Comparison of ENCODE assay signal across 16 cellular contexts in genomic region chr12:50678650-50679049, GRCh38.
DNase-seq lines count a peak whose midpoint lies in the region; ATAC-seq and TF ChIP-seq lines count a peak whose summit lies in the region.
"Had no signal": no experiment of that assay in that cellular context is flagged by ENCODE, and none has a peak within 500 bp of the region (broad histone marks: within the 10 kb centered on the region; RNA-seq: fewer than 3 reads in every experiment).

No MANE protein-coding gene starts in this region.

- DNase-seq in G401 (ENCODE audit: low spot score) (peak; percentile 65), adipocyte (ENCODE audit: low read depth) (peak; percentile 24), dorsolateral prefrontal cortex (no peak), osteocyte (ENCODE audit: extremely low spot score, unreplicated experiment) (no peak), hippocampal formation (lab: John Stamatoyannopoulos, UW) (no peak), GM23338 (ENCODE audit: low spot score) (no peak), NCI-H774 (lab: John Stamatoyannopoulos, UW) (no peak)
- DNase-seq: Calu3; CD8-positive, alpha-beta T cell; DMS79 treated with DMSO at 0.1 percent for 48 hours; GM23248; HCEC 1CT had no signal

- no peak overlapping the region for H3K9ac ChIP-seq in adipocyte (ENCODE audit: low read length)
- H3K9ac ChIP-seq: BLaER1 treated with 17β-estradiol and CSF1 and Interleukin-3, amounts not matched to agents 10 nM and 100 nM; GM23248 had no signal

- H2AFZ ChIP-seq in GM23338, result no peak overlapping the region
- H2AFZ ChIP-seq: GM23248 had no signal

- H3K4me3 Mint-ChIP-seq in osteocyte (ENCODE audit: unreplicated experiment) (no peak overlapping the region), GM23338 (no peak overlapping the region)
- H3K4me3 Mint-ChIP-seq: B cell; CD8-positive, alpha-beta T cell; IgD-negative memory B cell had no signal

- no peaks in the 10 kb centered on the region for H3K27me3 ChIP-seq in adipocyte (replicated peaks; ENCODE audit: control insufficient read depth, insufficient read depth, low read length)
- H3K27me3 ChIP-seq in dorsolateral prefrontal cortex, result no peaks in the 10 kb centered on the region
- no peaks in the 10 kb centered on the region for H3K27me3 ChIP-seq in GM23338 (ENCODE audit: insufficient read depth)
- H3K27me3 ChIP-seq: BLaER1 treated with 17β-estradiol and CSF1 and Interleukin-3, amounts not matched to agents 10 nM and 100 nM had no signal

- peaks cover 6% of the 10 kb centered on the region; the same call in 1 of the 2 replicates for H4K20me1 ChIP-seq in GM23338 (replicated peaks; ENCODE audit: insufficient read depth)

- no peak overlapping the region for H3K4me2 ChIP-seq in GM23338
- H3K4me2 ChIP-seq: BLaER1 treated with 17β-estradiol and CSF1 and Interleukin-3, amounts not matched to agents 10 nM and 100 nM had no signal

- H3K4me3 ChIP-seq in adipocyte (ENCODE audit: low read length), result no peak overlapping the region
- no peak overlapping the region for H3K4me3 ChIP-seq in dorsolateral prefrontal cortex
- no peak overlapping the region for H3K4me3 ChIP-seq in GM23338
- H3K4me3 ChIP-seq: BLaER1 treated with 17β-estradiol and CSF1 and Interleukin-3, amounts not matched to agents 10 nM and 100 nM; GM23248 had no signal

- H3K27ac Mint-ChIP-seq in osteocyte (ENCODE audit: unreplicated experiment) (peak overlapping the region; percentile 62), GM23338 (no peak overlapping the region)
- H3K27ac Mint-ChIP-seq: B cell; CD8-positive, alpha-beta T cell; IgD-negative memory B cell had no signal

- H3K9me2 ChIP-seq in GM23338 (ENCODE audit: insufficient read depth), result no peaks in the 10 kb centered on the region; the same call in 1 of the 2 replicates

- peak overlapping the region in 43 of 59 donors; percentile 4 to 76 (median 53) for H3K27ac ChIP-seq in dorsolateral prefrontal cortex
- no peak overlapping the region for H3K27ac ChIP-seq in GM23338 (ENCODE audit: low read depth)
- H3K27ac ChIP-seq: BLaER1 treated with 17β-estradiol and CSF1 and Interleukin-3, amounts not matched to agents 10 nM and 100 nM; GM23248 had no signal

- H3K9me3 Mint-ChIP-seq in osteocyte (ENCODE audit: unreplicated experiment) (no peaks in the 10 kb centered on the region), GM23338 (no peaks in the 10 kb centered on the region)
- H3K9me3 Mint-ChIP-seq: CD8-positive, alpha-beta T cell; IgD-negative memory B cell had no signal

- peaks cover 19% of the 10 kb centered on the region for H3K36me3 ChIP-seq in adipocyte (ENCODE audit: control insufficient read depth, insufficient read depth, low read length, severe bottlenecking)
- H3K36me3 ChIP-seq in GM23338 (ENCODE audit: insufficient read depth), result no peaks in the 10 kb centered on the region; the same call in 1 of the 2 replicates

- H3K4me1 ChIP-seq in adipocyte (ENCODE audit: control insufficient read depth, insufficient read depth, low read length), result no peaks in the 10 kb centered on the region
- H3K4me1 ChIP-seq in GM23338 (ENCODE audit: insufficient read depth), result no peaks in the 10 kb centered on the region
- H3K4me1 ChIP-seq: BLaER1 treated with 17β-estradiol and CSF1 and Interleukin-3, amounts not matched to agents 10 nM and 100 nM had no signal

- peaks cover 30% of the 10 kb centered on the region for H3K36me3 Mint-ChIP-seq in osteocyte (ENCODE audit: unreplicated experiment)
- H3K36me3 Mint-ChIP-seq in GM23338 (ENCODE audit: low read depth), result peaks cover 51% of the 10 kb centered on the region; the same call in 2 of the 3 replicates

- intact Hi-C loops in dorsolateral prefrontal cortex (cut with DNase I), result no loop called here

- H3K9me3 ChIP-seq in adipocyte (ENCODE audit: control insufficient read depth, low read length), result no peaks in the 10 kb centered on the region
- H3K9me3 ChIP-seq: BLaER1 treated with 17β-estradiol and CSF1 and Interleukin-3, amounts not matched to agents 10 nM and 100 nM had no signal

- H3K4me1 Mint-ChIP-seq in osteocyte (ENCODE audit: unreplicated experiment), result peaks cover 51% of the 10 kb centered on the region
- no peaks in the 10 kb centered on the region for H3K4me1 Mint-ChIP-seq in GM23338
- H3K4me1 Mint-ChIP-seq: B cell, IgD-negative memory B cell had no signal

- no peak for TF ChIP-seq CTCF in dorsolateral prefrontal cortex (IDR thresholded peaks at IDR 0.05 in 54 of 56, conservative IDR thresholded peaks at IDR 0.05 in 2 of 56; ENCODE audit: low read depth in 1 of 56, partially characterized antibody in 56 of 56)
- no peak for TF ChIP-seq CTCF in osteocyte (IDR thresholded peaks at IDR 0.05)
- no peak for TF ChIP-seq CTCF in GM23338 (conservative IDR thresholded peaks at IDR 0.05; ENCODE audit: low read depth in 2 of 2)

- no peaks in the 10 kb centered on the region for H3K27me3 Mint-ChIP-seq in osteocyte (ENCODE audit: unreplicated experiment)
- H3K27me3 Mint-ChIP-seq in GM23338 (ENCODE audit: insufficient read depth, low read depth, poor library complexity), result no peaks in the 10 kb centered on the region
- H3K27me3 Mint-ChIP-seq: B cell, IgD-negative memory B cell had no signal

- no peaks in the 10 kb centered on the region for H3K79me2 ChIP-seq in GM23338 (replicated peaks; ENCODE audit: insufficient read depth)

- H3F3A ChIP-seq in GM23338 (replicated peaks; ENCODE audit: low read depth), result no peaks in the 10 kb centered on the region

- in situ Hi-C loops in G401 (cut with HindIII; ENCODE audit: low sequenced_read_pairs), result no loop called here

- ATAC-seq in GM23338, result no peak
- ATAC-seq: CD8-positive, alpha-beta T cell; HepG2 had no signal

TF ChIP-seq in GM23338, 12 proteins besides CTCF, POLR2A, EP300 and RAD21:
- TF ChIP-seq STAT1 (IDR thresholded peaks at IDR 0.05; ENCODE audit: unreplicated experiment) (no peak), ETS1 (IDR thresholded peaks at IDR 0.05) (no peak), ZNF114 (CRISPR knock-in tag; IDR thresholded peaks at IDR 0.05) (no peak), ZNF331 (CRISPR knock-in tag; IDR thresholded peaks at IDR 0.05; ENCODE audit: low read depth) (no peak), EZH2phosphoT487 (IDR thresholded peaks at IDR 0.05; ENCODE audit: unreplicated experiment) (no peak), POLR2AphosphoS5 (IDR thresholded peaks at IDR 0.05; ENCODE audit: low read depth) (no peak), EZH2 (IDR thresholded peaks at IDR 0.05; ENCODE audit: low read depth, unreplicated experiment) (no peak), REST (IDR thresholded peaks at IDR 0.05; ENCODE audit: unreplicated experiment) (no peak), CREB1 (CRISPR knock-in tag; IDR thresholded peaks at IDR 0.05; ENCODE audit: low read depth) (no peak)

Comparison
In these comparisons a context has a peak if more than half of its experiments do, and no peak if none do; other contexts are left out.
1. DNase-seq: peak in G401 (single experiment) and adipocyte (single experiment); none in dorsolateral prefrontal cortex (0 of 10), osteocyte (single experiment), hippocampal formation (0 of 2), GM23338 (single experiment) and NCI-H774 (single experiment).